Comparison of ENCODE assay signal across 8 cellular contexts in genomic region chr14:36321004-36321381, GRCh38. TPM values are rescaled to one million over a fixed set of nuclear protein-coding genes. Genes with fewer than 3 reads are reported as not detected.
DNase-seq lines count a peak whose midpoint lies in the region; ATAC-seq, FAIRE-seq and TF ChIP-seq lines count a peak whose summit lies in the region.
"Not testable (repeated sequence)": the region's sequence is repeated elsewhere in the genome, so short reads cannot be mapped to it uniquely, and the experiment has no call there.

No MANE protein-coding gene starts in this region.

- peak overlapping the region; percentile 95 for H3K4me3 Mint-ChIP-seq in activated naive CD8-positive, alpha-beta T cell
- H3K4me3 Mint-ChIP-seq in endodermal cell = peak overlapping the region; percentile 86

- H2BK120ac ChIP-seq in neuronal stem cell (ENCODE audit: low read depth, low read length) = not testable (repeated sequence)

- H3K36me3 ChIP-seq in BLaER1 treated with 17β-estradiol and CSF1 and Interleukin-3, amounts not matched to agents 10 nM and 100 nM; SJSA1; endodermal cell (ENCODE audit: control insufficient read depth, insufficient read depth, low read length); kidney (ENCODE audit: control insufficient read depth in 1 of 2, insufficient read depth in 2 of 2, low read length in 2 of 2); neuronal stem cell (replicated peaks in 1 of 2; ENCODE audit: control insufficient read depth in 2 of 2, insufficient read depth in 2 of 2, low read length in 2 of 2); testis (ENCODE audit: low read depth, missing control alignments): not testable (repeated sequence)

- not testable (repeated sequence) for FAIRE-seq in kidney (lab: Jason Lieb, UNC)

- H4K91ac ChIP-seq in neuronal stem cell (ENCODE audit: low read depth, low read length, poor library complexity) = not testable (repeated sequence)

- H2BK5ac ChIP-seq in neuronal stem cell (ENCODE audit: low read length) = not testable (repeated sequence)

- H4K20me1 ChIP-seq in BLaER1 treated with 17β-estradiol and CSF1 and Interleukin-3, amounts not matched to agents 10 nM and 100 nM = peaks cover 0 to 11% (median 0%) of the 10 kb centered on the region in 11 experiments; a peak in 4 of 22 replicates

- H2AK5ac ChIP-seq in neuronal stem cell (ENCODE audit: low read depth, low read length) = not testable (repeated sequence)

- H3K9me3 ChIP-seq in BLaER1 treated with 17β-estradiol and CSF1 and Interleukin-3, amounts not matched to agents 10 nM and 100 nM (replicated peaks in 1 of 11); SJSA1 (replicated peaks); endodermal cell (ENCODE audit: control insufficient read depth, low read length); kidney (ENCODE audit: control insufficient read depth in 1 of 2, low read length in 2 of 2); neuronal stem cell (replicated peaks in 1 of 2; ENCODE audit: control insufficient read depth in 2 of 2, insufficient read depth in 1 of 2, low read depth in 1 of 2, low read length in 2 of 2); testis: not testable (repeated sequence)

- not testable (repeated sequence) for H3K27me3 ChIP-seq in BLaER1 treated with 17β-estradiol and CSF1 and Interleukin-3, amounts not matched to agents 10 nM and 100 nM; SJSA1 (replicated peaks); endodermal cell (ENCODE audit: control insufficient read depth, insufficient read depth, low read length, poor library complexity, severe bottlenecking); testis
- peaks cover 0 to 23% (median 0%) of the 10 kb centered on the region in 3 experiments for H3K27me3 ChIP-seq in neuronal stem cell (ENCODE audit: control insufficient read depth in 3 of 3, insufficient read depth in 3 of 3, low read depth in 1 of 3, low read length in 3 of 3)

- H3K14ac ChIP-seq in neuronal stem cell (ENCODE audit: low read length) = not testable (repeated sequence)

- peak overlapping the region; percentile 98 for H3K27ac Mint-ChIP-seq in activated naive CD8-positive, alpha-beta T cell
- peak overlapping the region; percentile 96 for H3K27ac Mint-ChIP-seq in endodermal cell

- not testable (repeated sequence) for H3K9me3 Mint-ChIP-seq in activated naive CD8-positive, alpha-beta T cell (ENCODE audit: low read depth); endodermal cell

- not testable (repeated sequence) for H3K79me1 ChIP-seq in neuronal stem cell (ENCODE audit: low read depth, low read length)

- H3K4me1 ChIP-seq in BLaER1 treated with 17β-estradiol and CSF1 and Interleukin-3, amounts not matched to agents 10 nM and 100 nM = peaks cover 0 to 31% (median 15%) of the 10 kb centered on the region in 10 experiments; a peak in 13 of 20 replicates
- H3K4me1 ChIP-seq in SJSA1 (replicated peaks); endodermal cell (ENCODE audit: control insufficient read depth, insufficient read depth, low read length); kidney (ENCODE audit: control insufficient read depth in 1 of 2, insufficient read depth in 1 of 2, low read depth in 1 of 2, low read length in 2 of 2); neuronal stem cell (ENCODE audit: control insufficient read depth in 2 of 2, insufficient read depth in 1 of 2, low read depth in 1 of 2, low read length in 2 of 2); testis: not testable (repeated sequence)

- whole genome bisulfite sequencing in endodermal cell (ENCODE audit: insufficient coverage in 1 of 2, insufficient read length in 1 of 2), 2 experiments = 81 to 100% methylated on average over 5 to 7 of the region's 7 CpGs
- no CpG with 5 or more reads among the region's 7 CpGs for WGBS in neuronal stem cell (ENCODE audit: extremely low coverage in 2 of 2, insufficient read length in 2 of 2, insufficient replicate concordance in 1 of 2), 2 donors
- 32 to 45% methylated on average over 7 of the region's 7 CpGs for WGBS in testis, 2 donors

- H3K27ac ChIP-seq in BLaER1 treated with 17β-estradiol and CSF1 and Interleukin-3, amounts not matched to agents 10 nM and 100 nM = peak overlapping the region; percentile 80 to 92 (median 86); a peak in 19 of 22 replicates
- H3K27ac ChIP-seq in SJSA1; endodermal cell (ENCODE audit: low read depth, low read length); neuronal stem cell (replicated peaks; ENCODE audit: low read length): not testable (repeated sequence)
- peak overlapping the region in 1 of 2 donors; percentile 33 for H3K27ac ChIP-seq in kidney (ENCODE audit: low read depth in 2 of 2, low read length in 2 of 2)
- H3K27ac ChIP-seq in testis = peak overlapping the region; percentile 68 to 84

- not testable (repeated sequence) for H3K18ac ChIP-seq in neuronal stem cell (ENCODE audit: low read length)

- H3K23ac ChIP-seq in neuronal stem cell (ENCODE audit: low read depth, low read length, poor library complexity) = not testable (repeated sequence)

- H3K4ac ChIP-seq in neuronal stem cell (ENCODE audit: low read length) = not testable (repeated sequence)

- not testable (repeated sequence) for H2BK15ac ChIP-seq in neuronal stem cell (ENCODE audit: low read length)

- H3K4me2 ChIP-seq in BLaER1 treated with 17β-estradiol and CSF1 and Interleukin-3, amounts not matched to agents 10 nM and 100 nM = peak overlapping the region; percentile 51 to 81 (median 68); a peak in 21 of 22 replicates
- H3K4me2 ChIP-seq in neuronal stem cell (ENCODE audit: insufficient read depth, low read length, poor library complexity, severe bottlenecking) = peak overlapping the region; percentile 51

- H2BK12ac ChIP-seq in neuronal stem cell (ENCODE audit: low read length) = not testable (repeated sequence)

- not testable (repeated sequence) for TF ChIP-seq CTCF in endodermal cell (conservative IDR thresholded peaks at IDR 0.05); kidney (IDR thresholded peaks at IDR 0.05; ENCODE audit: borderline replicate concordance, extremely low read depth, insufficient read depth); testis (IDR thresholded peaks at IDR 0.05)

- peak; percentile 6 for ATAC-seq in HG02642 (IDR thresholded peaks at IDR 0.05; ENCODE audit: poor library complexity, unreplicated experiment)

- peak overlapping the region; percentile 90 for H2AFZ ChIP-seq in neuronal stem cell (ENCODE audit: low read length)

- H3K27me3 Mint-ChIP-seq in activated naive CD8-positive, alpha-beta T cell = not testable (repeated sequence)
- H3K27me3 Mint-ChIP-seq in endodermal cell (ENCODE audit: insufficient read depth) = peaks cover 23% of the 10 kb centered on the region

- not testable (repeated sequence) for TF ChIP-seq POLR2A in testis (IDR thresholded peaks at IDR 0.05)

- DNase-seq in SJSA1 (ENCODE audit: low read depth in 1 of 2, low spot score in 2 of 2); endodermal cell; kidney; neuronal stem cell (ENCODE audit: low spot score): not testable (repeated sequence)
- DNase-seq in testis = peak; percentile 16

- intact Hi-C loops in kidney (cut with DNase I); testis (cut with DNase I; ENCODE audit: low total_unique reads): not testable (repeated sequence)

- peak overlapping the region; percentile 85 to 100 (median 95) for H3K4me3 ChIP-seq in BLaER1 treated with 17β-estradiol and CSF1 and Interleukin-3, amounts not matched to agents 10 nM and 100 nM
- H3K4me3 ChIP-seq in SJSA1 = peak overlapping the region; percentile 66
- H3K4me3 ChIP-seq in endodermal cell (ENCODE audit: low read length) = peak overlapping the region; percentile 97
- H3K4me3 ChIP-seq in kidney (ENCODE audit: low read length in 2 of 2) = peak overlapping the region; percentile 84 to 91
- peak overlapping the region in 1 of 2 donors; percentile 82 for H3K4me3 ChIP-seq in neuronal stem cell (ENCODE audit: low read length in 2 of 2)
- peak overlapping the region; percentile 81 to 83 for H3K4me3 ChIP-seq in testis

- H3K4me1 Mint-ChIP-seq in activated naive CD8-positive, alpha-beta T cell (ENCODE audit: low read depth) = peaks cover 41% of the 10 kb centered on the region
- peaks cover 16% of the 10 kb centered on the region for H3K4me1 Mint-ChIP-seq in endodermal cell

- H3K9ac ChIP-seq in BLaER1 treated with 17β-estradiol and CSF1 and Interleukin-3, amounts not matched to agents 10 nM and 100 nM = 0 out of 22 replicates have a peak overlapping the region, but pooled peaks of 2 of the 11 experiments have one; percentile 93 to 94
- not testable (repeated sequence) for H3K9ac ChIP-seq in endodermal cell (ENCODE audit: extremely low read depth, low read length, poor library complexity, severe bottlenecking); neuronal stem cell (ENCODE audit: low read depth, low read length, poor library complexity)
- H3K9ac ChIP-seq in kidney (ENCODE audit: low read length in 2 of 2) = peak overlapping the region in 1 of 2 donors; percentile 11

- H3K36me3 Mint-ChIP-seq in activated naive CD8-positive, alpha-beta T cell; endodermal cell (ENCODE audit: low read depth): not testable (repeated sequence)

- not testable (repeated sequence) for H4K8ac ChIP-seq in neuronal stem cell (ENCODE audit: low read depth, low read length)

RNA-seq across cellular contexts. Expression of gene MBIP, which starts 0.6 kb away (rescaled TPM):
- total RNA-seq in SJSA1 (2014; rRNA removed; shearing (Covaris generic)) = 11.8 and 16.7 TPM in 2 replicates
- 10 to 100 TPM; 35.5 TPM for total RNA-seq in endodermal cell
- polyA plus RNA-seq in endodermal cell (2013, experiment 1 of 2) = 37.7 TPM
- polyA plus RNA-seq in endodermal cell (2013, experiment 2 of 2) = 37.7 TPM
- 28.8 TPM for total RNA-seq in kidney
- 21.4 TPM for polyA plus RNA-seq in kidney (ENCODE audit: insufficient read depth, low read depth, low replicate concordance)
- polyA plus RNA-seq in neuronal stem cell (2013, experiment 1 of 2) = 72.9 TPM
- 75.4 TPM for polyA plus RNA-seq in neuronal stem cell (2013, experiment 2 of 2)
- total RNA-seq in testis = 10 to 100 TPM; 21.0 to 22.1 TPM
- polyA plus RNA-seq in testis (ENCODE audit: insufficient read depth, low read depth, low replicate concordance) = 27.5 TPM
